In genomic region chr12:42097971-42098370, GRCh38 we compare ENCODE assay signal across 1 cellular context.
TF ChIP-seq lines count a peak whose summit lies in the region.

No MANE protein-coding gene starts in this region.

TF ChIP-seq in K562, 482 proteins besides CTCF, POLR2A, EP300 and RAD21 (continues in another document):
- TF ChIP-seq TSHZ1 (CRISPR knock-in tag; IDR thresholded peaks at IDR 0.05) (no peak), HMG20A (CRISPR knock-in tag; conservative IDR thresholded peaks at IDR 0.05) (no peak), XRCC5 (IDR thresholded peaks at IDR 0.05; ENCODE audit: low read depth, low read length) (no peak), ARID1B (IDR thresholded peaks at IDR 0.05) (peak; percentile 37; the same call in 1 of the 2 replicates), FOXM1 (IDR thresholded peaks at IDR 0.05; ENCODE audit: low read depth) (peak; percentile 19; the same call in 1 of the 2 replicates), FOXM1 (CRISPR knock-in tag; IDR thresholded peaks at IDR 0.05; ENCODE audit: low read depth) (no peak), RBM15 (IDR thresholded peaks at IDR 0.05; ENCODE audit: insufficient read depth, low read length) (no peak), XRCC4 (IDR thresholded peaks at IDR 0.05; ENCODE audit: extremely low read depth, insufficient read depth, insufficient read length) (no peak), REST (CRISPR knock-in tag; IDR thresholded peaks at IDR 0.05; ENCODE audit: low read depth) (no peak), SP2 (IDR thresholded peaks at IDR 0.05; ENCODE audit: extremely low read depth, low read depth, low read length, poor library complexity, severe bottlenecking) (no peak), SMARCE1 (IDR thresholded peaks at IDR 0.05) (peak; percentile 34; the same call in 1 of the 2 replicates), ZBTB17 (CRISPR knock-in tag; IDR thresholded peaks at IDR 0.05) (no peak), MNT (conservative IDR thresholded peaks at IDR 0.05) (0 out of 4 replicates have a peak, but pooled peaks of 1 of the 2 experiments have one; percentile 16), CREM (IDR thresholded peaks at IDR 0.05; ENCODE audit: low read depth) (peak; percentile 57), ZBTB12 (CRISPR knock-in tag; IDR thresholded peaks at IDR 0.05) (peak; percentile 21; the same call in 1 of the 2 replicates), NFRKB (IDR thresholded peaks at IDR 0.05; ENCODE audit: low read depth) (0 out of 2 replicates have a peak, but pooled peaks have one; percentile 57), ETV1 (tag; conservative IDR thresholded peaks at IDR 0.05; ENCODE audit: low read depth) (peak; percentile 49; the same call in 1 of the 2 replicates), ZNF239 (CRISPR knock-in tag; IDR thresholded peaks at IDR 0.05) (no peak), HDAC6 (IDR thresholded peaks at IDR 0.05; ENCODE audit: low read depth, low read length) (no peak), SOX6 (IDR thresholded peaks at IDR 0.05) (peak; percentile 76), ZFP36 (IDR thresholded peaks at IDR 0.05; ENCODE audit: low read depth, low read length, partially characterized antibody) (no peak), PKNOX1 (IDR thresholded peaks at IDR 0.05) (peak; percentile 47; the same call in 1 of the 2 replicates), KAT8 (IDR thresholded peaks at IDR 0.05; ENCODE audit: low read depth) (peak; percentile 67; the same call in 1 of the 2 replicates), ATF1 (CRISPR knock-in tag; IDR thresholded peaks at IDR 0.05) (no peak), ATF1 (tag; IDR thresholded peaks at IDR 0.05) (peak; percentile 90), CHD1 (IDR thresholded peaks at IDR 0.05; ENCODE audit: low read length) (no peak), JUND (IDR thresholded peaks at IDR 0.05; ENCODE audit: borderline replicate concordance, low read depth, low read length) (no peak), JUND (tag; IDR thresholded peaks at IDR 0.05; ENCODE audit: borderline replicate concordance, low read depth, low read length) (peak; percentile 16; the same call in 2 of the 3 replicates), RCOR1 (IDR thresholded peaks at IDR 0.05; ENCODE audit: borderline replicate concordance in 1 of 2, low read depth in 2 of 2, low read length in 2 of 2) (0 out of 4 replicates have a peak, but pooled peaks of 1 of the 2 experiments have one; percentile 6), ZBTB40 (IDR thresholded peaks at IDR 0.05) (0 out of 2 replicates have a peak, but pooled peaks have one; percentile 44), ZBTB40 (CRISPR knock-in tag; IDR thresholded peaks at IDR 0.05) (no peak), EP400 (IDR thresholded peaks at IDR 0.05) (peak; percentile 42), GABPA (tag; conservative IDR thresholded peaks at IDR 0.05; ENCODE audit: low read depth) (peak; percentile 58), FOS (IDR thresholded peaks at IDR 0.05; ENCODE audit: extremely low read depth, insufficient read length) (no peak), ZBED1 (IDR thresholded peaks at IDR 0.05) (no peak), YY1 (IDR thresholded peaks at IDR 0.05; ENCODE audit: borderline replicate concordance in 1 of 3, control insufficient read depth in 1 of 3, extremely low read depth in 1 of 3, insufficient read depth in 3 of 3, insufficient read length in 1 of 3, insufficient replicate concordance in 2 of 3, low read depth in 1 of 3, low read length in 2 of 3) (peak in 2 of 3 experiments; percentile 29 to 75), HNRNPLL (IDR thresholded peaks at IDR 0.05; ENCODE audit: low read depth, low read length, poor library complexity, severe bottlenecking) (no peak), SMARCA4 (IDR thresholded peaks at IDR 0.05) (peak; percentile 47; the same call in 1 of the 2 replicates)
